ENCODE assay signal across 18 cellular contexts in genomic region chr11:77196961-77197360, GRCh38.
"Had no signal": no experiment of that assay in that cellular context is flagged by ENCODE, and none has a peak within 500 bp of the region (broad histone marks: within the 10 kb centered on the region; RNA-seq: fewer than 3 reads in every experiment).

No MANE protein-coding gene starts in this region.

- FAIRE-seq: frontal cortex, pancreas had no signal

- H3K36me3 ChIP-seq: pancreas, uterus had no signal

- DNase-seq: activated CD4-positive, alpha-beta T cell treated with anti-CD3 and anti-CD28 coated beads for 1 hour; activated CD8-positive, alpha-beta memory T cell treated with anti-CD3 and anti-CD28 coated beads for 24 hours; activated CD8-positive, alpha-beta memory T cell treated with anti-CD3 and anti-CD28 coated beads, Interleukin-2, amount 50 U/mL, for 48 hours; activated gamma-delta T cell treated with Interleukin-2 at 50 U/mL for 16 hours; activated T-cell treated with anti-CD3 and anti-CD28 coated beads, Interleukin-2, amount 50 U/mL, for 72 hours; anterior cingulate cortex; central memory CD4-positive, alpha-beta T cell; kidney glomerular epithelial cell; mesenchymal stem cell; stimulated activated CD4-positive, alpha-beta T cell treated with anti-CD3 and anti-CD28 coated beads, Interleukin-2, amount 100 ng/mL, for 24 hours; stimulated activated naive CD8-positive, alpha-beta T cell treated with anti-CD3 and anti-CD28 coated beads, Interleukin-15, Interleukin-2, amounts not matched to agents 100 U/mL and 50 U/mL, for 24 hours had no signal

- H3K9me3 ChIP-seq: pancreas, tibial nerve, uterus had no signal

- H3K27ac ChIP-seq: coronary artery, pancreas, tibial nerve, uterus had no signal

- H3K4me3 ChIP-seq: coronary artery, pancreas, tibial nerve, uterus had no signal

- ATAC-seq: activated T-cell treated with anti-CD3 and anti-CD28 coated beads, Interleukin-2, amount 50 U/mL, for 72 hours; naive thymus-derived CD8-positive, alpha-beta T cell; pancreas; stimulated activated naive CD8-positive, alpha-beta T cell treated with anti-CD3 and anti-CD28 coated beads, Interleukin-15, Interleukin-2, amounts not matched to agents 100 U/mL and 50 U/mL, for 24 hours; T-helper 17 cell had no signal

- H3K27me3 ChIP-seq: pancreas, tibial nerve, uterus had no signal

- H3K4me1 ChIP-seq: pancreas, tibial nerve, uterus had no signal
